35 cellular contexts compared by ENCODE assay signal in genomic region chr11:134849833-134850232, GRCh38.
"Had no signal": no experiment of that assay in that cellular context is flagged by ENCODE, and none has a peak within 500 bp of the region (broad histone marks: within the 10 kb centered on the region; RNA-seq: fewer than 3 reads in every experiment).

No MANE protein-coding gene starts in this region.

- H3K36me3 Mint-ChIP-seq: activated CD4-positive, alpha-beta memory T cell treated with anti-CD3 and anti-CD28 coated beads for 36 hours; activated naive CD4-positive, alpha-beta T cell treated with anti-CD3 and anti-CD28 coated beads, Interleukin-2, amount 50 U/mL, for 72 hours; activated naive CD8-positive, alpha-beta T cell treated with anti-CD3 and anti-CD28 coated beads for 36 hours had no signal

- H3K9me3 ChIP-seq: adrenal gland, body of pancreas, breast epithelium had no signal

- H3K4me3 Mint-ChIP-seq: activated B cell treated with CpG ODN at 0.5 μM for 24 hours; activated CD4-positive, alpha-beta memory T cell treated with anti-CD3 and anti-CD28 coated beads for 36 hours; activated CD4-positive, alpha-beta T cell treated with anti-CD3 and anti-CD28 coated beads, Interleukin-2, amount 10 ng/mL, durations not matched to agents 24 days and 14 days; activated naive CD4-positive, alpha-beta T cell treated with anti-CD3 and anti-CD28 coated beads for 36 hours; activated naive CD8-positive, alpha-beta T cell treated with anti-CD3 and anti-CD28 coated beads for 36 hours; activated T-cell treated with anti-CD3 and anti-CD28 coated beads, Interleukin-2, amount 50 U/mL, for 4 hours; activated T-cell treated with anti-CD3 and anti-CD28 coated beads, Interleukin-2, amount 50 U/mL, for 72 hours; activated T-helper 1 cell treated with anti-CD3 and anti-CD28 coated beads, Interleukin-12 subunit alpha, Interleukin-12 subunit beta, Interleukin-2, Interleukin-4 antibody, amounts not matched to agents 30 ng/mL and 10 ng/mL and 1 ng/mL, durations not matched to agents 14 hours and 24 hours and 36 hours; activated T-helper 17 cell treated with anti-CD3 and anti-CD28 coated beads, Interleukin-2, amount 50 U/mL, for 72 hours; T-helper 1 cell treated with Interleukin-12 subunit alpha and Interleukin-12 subunit beta and Interleukin-4 antibody, amounts not matched to agents 30 μg/mL and 1 μg/mL, for 36 hours; T-helper 2 cell treated with Interferon-gamma antibody and Interleukin-4, amounts not matched to agents 5 μg/mL and 100 μg/mL, for 36 hours had no signal

- ATAC-seq: activated naive CD4-positive, alpha-beta T cell treated with anti-CD3 and anti-CD28 coated beads, Interleukin-2, amount 50 U/mL, for 72 hours; activated T-cell treated with anti-CD3 and anti-CD28 coated beads, Interleukin-2, amount 50 U/mL, for 4 hours; activated T-cell treated with anti-CD3 and anti-CD28 coated beads, Interleukin-2, amount 50 U/mL, for 72 hours; activated T-helper 17 cell treated with anti-CD3 and anti-CD28 coated beads, Interleukin-2, amount 50 U/mL, for 72 hours; body of pancreas had no signal

- H3K27ac Mint-ChIP-seq: activated B cell treated with CpG ODN at 0.5 μM for 24 hours; activated CD4-positive, alpha-beta memory T cell treated with anti-CD3 and anti-CD28 coated beads for 36 hours; activated CD4-positive, alpha-beta T cell treated with anti-CD3 and anti-CD28 coated beads, Interleukin-2, amount 10 ng/mL, durations not matched to agents 24 days and 14 days; activated naive CD4-positive, alpha-beta T cell treated with anti-CD3 and anti-CD28 coated beads for 36 hours; activated naive CD4-positive, alpha-beta T cell treated with anti-CD3 and anti-CD28 coated beads, Interleukin-2, amount 50 U/mL, for 72 hours; activated naive CD8-positive, alpha-beta T cell treated with anti-CD3 and anti-CD28 coated beads for 36 hours; activated T-cell treated with anti-CD3 and anti-CD28 coated beads, Interleukin-2, amount 50 U/mL, for 72 hours; activated T-helper 1 cell treated with anti-CD3 and anti-CD28 coated beads, Interleukin-12 subunit alpha, Interleukin-12 subunit beta, Interleukin-2, Interleukin-4 antibody, amounts not matched to agents 30 ng/mL and 10 ng/mL and 1 ng/mL, durations not matched to agents 14 hours and 24 hours and 36 hours; activated T-helper 17 cell treated with anti-CD3 and anti-CD28 coated beads, Interleukin-2, amount 50 U/mL, for 72 hours; T-helper 1 cell treated with Interleukin-12 subunit alpha and Interleukin-12 subunit beta and Interleukin-4 antibody, amounts not matched to agents 30 μg/mL and 1 μg/mL, for 36 hours; T-helper 2 cell treated with Interferon-gamma antibody and Interleukin-4, amounts not matched to agents 5 μg/mL and 100 μg/mL, for 36 hours had no signal

- H3K27me3 ChIP-seq: adrenal gland, body of pancreas, brain microvascular endothelial cell, breast epithelium had no signal

- H3K27ac ChIP-seq: adrenal gland, body of pancreas, brain microvascular endothelial cell, breast epithelium, VCaP had no signal

- H3K4me3 ChIP-seq: adrenal gland, body of pancreas, breast epithelium had no signal

- H3K36me3 ChIP-seq: adrenal gland, brain microvascular endothelial cell, breast epithelium had no signal

- DNase-seq: activated B cell treated with CpG ODN at 0.5 μM for 24 hours; activated CD4-positive, alpha-beta memory T cell treated with anti-CD3 and anti-CD28 coated beads for 36 hours; activated CD4-positive, alpha-beta T cell treated with anti-CD3 and anti-CD28 coated beads for 4 hours; activated CD4-positive, alpha-beta T cell treated with anti-CD3 and anti-CD28 coated beads, Interleukin-2, amount 10 ng/mL, durations not matched to agents 24 days and 14 days; activated CD4-positive, alpha-beta T cell treated with anti-CD3 and anti-CD28 coated beads, Interleukin-2, amount 50 U/mL, for 1 hour; activated CD4-positive, alpha-beta T cell treated with anti-CD3 and anti-CD28 coated beads, Interleukin-2, amount 50 U/mL, for 4 hours; activated CD4-positive, CD25-positive, alpha-beta regulatory T cell treated with anti-CD3 and anti-CD28 coated beads, Interleukin-2, amount 50 U/mL, for 72 hours; activated effector memory CD4-positive, alpha-beta T cell treated with anti-CD3 and anti-CD28 coated beads, Interleukin-2, amount 50 U/mL, for 16 hours; activated gamma-delta T cell treated with Interleukin-2 at 50 U/mL for 16 hours; activated naive CD4-positive, alpha-beta T cell; activated naive CD4-positive, alpha-beta T cell treated with anti-CD3 and anti-CD28 coated beads for 36 hours; activated naive CD4-positive, alpha-beta T cell treated with anti-CD3 and anti-CD28 coated beads, Interleukin-2, amount 50 U/mL, for 16 hours; activated naive CD8-positive, alpha-beta T cell treated with anti-CD3 and anti-CD28 coated beads for 36 hours; activated T-cell treated with anti-CD3 and anti-CD28 coated beads for 4 hours; activated T-cell treated with anti-CD3 and anti-CD28 coated beads, Interleukin-2, amount 50 U/mL, for 1 hour; activated T-cell treated with anti-CD3 and anti-CD28 coated beads, Interleukin-2, amount 50 U/mL, for 4 hours; activated T-cell treated with anti-CD3 and anti-CD28 coated beads, Interleukin-2, amount 50 U/mL, for 72 hours; adrenal gland; amniotic stem cell; aorta; body of pancreas; brain microvascular endothelial cell; central memory CD4-positive, alpha-beta T cell; T-helper 1 cell; T-helper 2 cell; T-helper 9 cell had no signal

- H3K9me3 Mint-ChIP-seq: activated B cell treated with CpG ODN at 0.5 μM for 24 hours; activated CD4-positive, alpha-beta memory T cell treated with anti-CD3 and anti-CD28 coated beads for 36 hours; activated CD4-positive, alpha-beta T cell treated with anti-CD3 and anti-CD28 coated beads, Interleukin-2, amount 10 ng/mL, durations not matched to agents 24 days and 14 days; activated naive CD4-positive, alpha-beta T cell treated with anti-CD3 and anti-CD28 coated beads for 36 hours; activated naive CD4-positive, alpha-beta T cell treated with anti-CD3 and anti-CD28 coated beads, Interleukin-2, amount 50 U/mL, for 72 hours; activated naive CD8-positive, alpha-beta T cell treated with anti-CD3 and anti-CD28 coated beads for 36 hours; activated T-cell treated with anti-CD3 and anti-CD28 coated beads, Interleukin-2, amount 50 U/mL, for 4 hours; activated T-cell treated with anti-CD3 and anti-CD28 coated beads, Interleukin-2, amount 50 U/mL, for 72 hours; activated T-helper 1 cell treated with anti-CD3 and anti-CD28 coated beads, Interleukin-12 subunit alpha, Interleukin-12 subunit beta, Interleukin-2, Interleukin-4 antibody, amounts not matched to agents 30 ng/mL and 10 ng/mL and 1 ng/mL, durations not matched to agents 14 hours and 24 hours and 36 hours; activated T-helper 17 cell treated with anti-CD3 and anti-CD28 coated beads, Interleukin-2, amount 50 U/mL, for 72 hours; T-helper 1 cell treated with Interleukin-12 subunit alpha and Interleukin-12 subunit beta and Interleukin-4 antibody, amounts not matched to agents 30 μg/mL and 1 μg/mL, for 36 hours; T-helper 2 cell treated with Interferon-gamma antibody and Interleukin-4, amounts not matched to agents 5 μg/mL and 100 μg/mL, for 36 hours had no signal

- H3K4me1 ChIP-seq: adrenal gland, body of pancreas, breast epithelium had no signal

- H3K27me3 Mint-ChIP-seq: activated B cell treated with CpG ODN at 0.5 μM for 24 hours had no signal

- H3K4me1 Mint-ChIP-seq: activated B cell treated with CpG ODN at 0.5 μM for 24 hours; activated CD4-positive, alpha-beta T cell treated with anti-CD3 and anti-CD28 coated beads, Interleukin-2, amount 10 ng/mL, durations not matched to agents 24 days and 14 days; activated naive CD8-positive, alpha-beta T cell treated with anti-CD3 and anti-CD28 coated beads for 36 hours; activated T-helper 17 cell treated with anti-CD3 and anti-CD28 coated beads, Interleukin-2, amount 50 U/mL, for 72 hours had no signal

- FAIRE-seq: astrocyte, TTC549 had no signal
